In genomic region chr9:103471241-103471640, GRCh38 we compare ENCODE assay signal across 25 cellular contexts.
DNase-seq lines count a peak whose midpoint lies in the region; ATAC-seq, FAIRE-seq and TF ChIP-seq lines count a peak whose summit lies in the region.
"Had no signal": no experiment of that assay in that cellular context is flagged by ENCODE, and none has a peak within 500 bp of the region (broad histone marks: within the 10 kb centered on the region; RNA-seq: fewer than 3 reads in every experiment).

No MANE protein-coding gene starts in this region.

- H3K27ac ChIP-seq in K562 (ENCODE audit: extremely low read depth, low read depth, low read length), result no peak overlapping the region
- H3K27ac ChIP-seq in neuronal stem cell (replicated peaks; ENCODE audit: low read length), result no peak overlapping the region
- H3K27ac ChIP-seq: SJSA1 had no signal

- no peak for ATAC-seq in K562
- ATAC-seq in GM19397 (IDR thresholded peaks at IDR 0.05; ENCODE audit: unreplicated experiment), result no peak
- ATAC-seq: T-cell had no signal

- DNase-seq in H4 (ENCODE audit: low spot score), result peak; percentile 16
- peak; percentile 6 for DNase-seq in NB4 (ENCODE audit: low read depth)
- no peak for DNase-seq in K562 (ENCODE audit: extremely low read depth in 1 of 4, low spot score in 3 of 4)
- no peak for DNase-seq in neuronal stem cell (ENCODE audit: low spot score)
- DNase-seq in NCI-H2107 treated with DMSO at 0.1 percent for 48 hours (lab: John Stamatoyannopoulos, UW; ENCODE audit: unreplicated experiment), result no peak
- DNase-seq in NCI-H69 (lab: John Stamatoyannopoulos, UW), result no peak
- DNase-seq: CD8-positive, alpha-beta memory T cell; DMS 273 treated with DMSO at 0.1 percent for 48 hours; DND-41; IMR-90; NCI-H1092 treated with DMSO at 0.1 percent for 48 hours; NCI-H1436; NCI-H187; NCI-H2081 treated with DMSO at 0.1 percent for 48 hours; NCI-H2171 treated with DMSO at 0.1 percent for 48 hours; NCI-H524; NCI-H774; NK-92 treated with Interleukin-12 subunit alpha and Interleukin-12 subunit beta, amount 100 ng/mL, for 24 hours; Right ventricle myocardium superior; RPMI8226; T-cell had no signal

- H3K9ac ChIP-seq in K562 (ENCODE audit: insufficient read depth in 1 of 2, low read depth in 2 of 2, low read length in 2 of 2) (no peak overlapping the region), neuronal stem cell (ENCODE audit: low read depth, low read length, poor library complexity) (no peak overlapping the region)

- BruUV-seq in K562 (replicated peaks; lab: Mats Ljungman, UMichigan), result no TSS peak

- POLR2A ChIA-PET in K562 (lab: Yijun Ruan, JAX), result no interaction called here

- H3K18ac ChIP-seq in neuronal stem cell (ENCODE audit: low read length), result peak overlapping the region; percentile 41

- H3K4me1 ChIP-seq in K562 (replicated peaks in 1 of 2; ENCODE audit: control insufficient read depth in 2 of 2, insufficient read depth in 2 of 2, low read length in 2 of 2) (no peaks in the 10 kb centered on the region), neuronal stem cell (ENCODE audit: control insufficient read depth in 2 of 2, insufficient read depth in 1 of 2, low read depth in 1 of 2, low read length in 2 of 2) (no peaks in the 10 kb centered on the region)
- H3K4me1 ChIP-seq: SJSA1 had no signal

- in situ Hi-C loops in K562 (cut with MboI), result no loop called here

- H4K20me1 ChIP-seq in K562 (replicated peaks; ENCODE audit: control insufficient read depth, insufficient read depth, low read length), result no peaks in the 10 kb centered on the region

- H3K9me1 ChIP-seq in K562 (ENCODE audit: control insufficient read depth, insufficient read depth, low read length), result no peaks in the 10 kb centered on the region

- no peaks in the 10 kb centered on the region for H3K79me1 ChIP-seq in neuronal stem cell (ENCODE audit: low read depth, low read length)

- H3K36me3 ChIP-seq in K562 (ENCODE audit: control insufficient read depth, insufficient read depth, low read length) (no peaks in the 10 kb centered on the region), neuronal stem cell (replicated peaks in 1 of 2; ENCODE audit: control insufficient read depth in 2 of 2, insufficient read depth in 2 of 2, low read length in 2 of 2) (no peaks in the 10 kb centered on the region)
- H3K36me3 ChIP-seq: SJSA1 had no signal

- TF ChIP-seq POLR2A in NB4 (IDR thresholded peaks at IDR 0.05; ENCODE audit: extremely low read depth, insufficient read length), result no peak
- no peak for TF ChIP-seq POLR2A in K562 (conservative IDR thresholded peaks at IDR 0.05)

- H3K4me2 ChIP-seq in K562 (ENCODE audit: insufficient read depth, low read length), result no peak overlapping the region
- H3K4me2 ChIP-seq in neuronal stem cell (ENCODE audit: insufficient read depth, low read length, poor library complexity, severe bottlenecking), result no peak overlapping the region

- H3K23ac ChIP-seq in neuronal stem cell (ENCODE audit: low read depth, low read length, poor library complexity), result no peak overlapping the region

- TF ChIP-seq CTCF in NB4 (IDR thresholded peaks at IDR 0.05; ENCODE audit: low read depth, low read length) (no peak), K562 (IDR thresholded peaks at IDR 0.05 in 2 of 3, conservative IDR thresholded peaks at IDR 0.05 in 1 of 3; ENCODE audit: insufficient read depth in 2 of 3, low read depth in 1 of 3, low read length in 3 of 3) (no peak)

- no peak overlapping the region for H3K14ac ChIP-seq in neuronal stem cell (ENCODE audit: low read length)

- 0% methylated on average over 4 of the region's 5 CpGs for WGBS in K562 (ENCODE audit: insufficient coverage, low coverage, missing lambda C conversion rate)
- no CpG with 5 or more reads among the region's 5 CpGs for WGBS in neuronal stem cell (ENCODE audit: extremely low coverage in 2 of 2, insufficient read length in 2 of 2, insufficient replicate concordance in 1 of 2), 2 donors

- no peak overlapping the region for H2BK120ac ChIP-seq in neuronal stem cell (ENCODE audit: low read depth, low read length)

- H2BK12ac ChIP-seq in neuronal stem cell (ENCODE audit: low read length), result no peak overlapping the region

- H2BK5ac ChIP-seq in neuronal stem cell (ENCODE audit: low read length), result no peak overlapping the region

- intact Hi-C loops in K562 (cut with micrococcal nuclease), result no loop called here

- H2BK15ac ChIP-seq in neuronal stem cell (ENCODE audit: low read length), result no peak overlapping the region

- CTCF ChIA-PET in K562 (lab: Yijun Ruan, JAX; ENCODE audit: low intra/inter-chr PET ratio), result no interaction called here

- no peak overlapping the region for H2AK5ac ChIP-seq in neuronal stem cell (ENCODE audit: low read depth, low read length)

- H3K9me3 ChIP-seq in K562 (replicated peaks; ENCODE audit: control insufficient read depth, insufficient read depth, low read depth, low read length), result no peaks in the 10 kb centered on the region
- H3K9me3 ChIP-seq in neuronal stem cell (replicated peaks in 1 of 2; ENCODE audit: control insufficient read depth in 2 of 2, insufficient read depth in 1 of 2, low read depth in 1 of 2, low read length in 2 of 2), result no peaks in the 10 kb centered on the region

- H3K4me3 ChIP-seq in NB4 (ENCODE audit: low read depth, low read length) (no peak overlapping the region), K562 (no peak overlapping the region), neuronal stem cell (ENCODE audit: low read length in 2 of 2) (no peak overlapping the region)
- H3K4me3 ChIP-seq: SJSA1 had no signal

- no peak overlapping the region for H4K8ac ChIP-seq in neuronal stem cell (ENCODE audit: low read depth, low read length)

- TF ChIP-seq EP300 in K562 (IDR thresholded peaks at IDR 0.05; ENCODE audit: low read length), result no peak

- H2AFZ ChIP-seq in K562 (ENCODE audit: low read depth, low read length) (no peak overlapping the region), neuronal stem cell (ENCODE audit: low read length) (no peak overlapping the region)

- H3K27me3 ChIP-seq in K562 (ENCODE audit: control insufficient read depth in 2 of 2, insufficient read depth in 2 of 2, low read length in 2 of 2) (no peaks in the 10 kb centered on the region), neuronal stem cell (ENCODE audit: control insufficient read depth in 3 of 3, insufficient read depth in 3 of 3, low read depth in 1 of 3, low read length in 3 of 3) (no peaks in the 10 kb centered on the region)
- H3K27me3 ChIP-seq: SJSA1 had no signal

- TF ChIP-seq RAD21 in K562 (CRISPR knock-in tag; conservative IDR thresholded peaks at IDR 0.05 in 1 of 2, IDR thresholded peaks at IDR 0.05 in 1 of 2), result no peak

- H3K79me2 ChIP-seq in K562 (ENCODE audit: control insufficient read depth, insufficient read depth, low read length), result no peaks in the 10 kb centered on the region

- FAIRE-seq in K562 (lab: Jason Lieb, UNC), result no peak
- FAIRE-seq: GM12892, H54 had no signal

- no peak overlapping the region for H3K4ac ChIP-seq in neuronal stem cell (ENCODE audit: low read length)

- H4K91ac ChIP-seq in neuronal stem cell (ENCODE audit: low read depth, low read length, poor library complexity), result no peak overlapping the region

TF ChIP-seq in K562, 482 proteins besides CTCF, POLR2A, EP300 and RAD21:
- TF ChIP-seq ZNF175 (CRISPR knock-in tag; IDR thresholded peaks at IDR 0.05; ENCODE audit: low read depth), result no peak
- no peak for TF ChIP-seq ZNF212 (CRISPR knock-in tag; IDR thresholded peaks at IDR 0.05)
- peak; percentile 32; the same call in 1 of the 2 replicates for TF ChIP-seq NFE2 (IDR thresholded peaks at IDR 0.05; ENCODE audit: low read depth)
- no peak for TF ChIP-seq MCM5 (IDR thresholded peaks at IDR 0.05; ENCODE audit: low read depth)
- no peak for TF ChIP-seq BHLHE40 (IDR thresholded peaks at IDR 0.05; ENCODE audit: low read length)
- TF ChIP-seq, protein P1, sequence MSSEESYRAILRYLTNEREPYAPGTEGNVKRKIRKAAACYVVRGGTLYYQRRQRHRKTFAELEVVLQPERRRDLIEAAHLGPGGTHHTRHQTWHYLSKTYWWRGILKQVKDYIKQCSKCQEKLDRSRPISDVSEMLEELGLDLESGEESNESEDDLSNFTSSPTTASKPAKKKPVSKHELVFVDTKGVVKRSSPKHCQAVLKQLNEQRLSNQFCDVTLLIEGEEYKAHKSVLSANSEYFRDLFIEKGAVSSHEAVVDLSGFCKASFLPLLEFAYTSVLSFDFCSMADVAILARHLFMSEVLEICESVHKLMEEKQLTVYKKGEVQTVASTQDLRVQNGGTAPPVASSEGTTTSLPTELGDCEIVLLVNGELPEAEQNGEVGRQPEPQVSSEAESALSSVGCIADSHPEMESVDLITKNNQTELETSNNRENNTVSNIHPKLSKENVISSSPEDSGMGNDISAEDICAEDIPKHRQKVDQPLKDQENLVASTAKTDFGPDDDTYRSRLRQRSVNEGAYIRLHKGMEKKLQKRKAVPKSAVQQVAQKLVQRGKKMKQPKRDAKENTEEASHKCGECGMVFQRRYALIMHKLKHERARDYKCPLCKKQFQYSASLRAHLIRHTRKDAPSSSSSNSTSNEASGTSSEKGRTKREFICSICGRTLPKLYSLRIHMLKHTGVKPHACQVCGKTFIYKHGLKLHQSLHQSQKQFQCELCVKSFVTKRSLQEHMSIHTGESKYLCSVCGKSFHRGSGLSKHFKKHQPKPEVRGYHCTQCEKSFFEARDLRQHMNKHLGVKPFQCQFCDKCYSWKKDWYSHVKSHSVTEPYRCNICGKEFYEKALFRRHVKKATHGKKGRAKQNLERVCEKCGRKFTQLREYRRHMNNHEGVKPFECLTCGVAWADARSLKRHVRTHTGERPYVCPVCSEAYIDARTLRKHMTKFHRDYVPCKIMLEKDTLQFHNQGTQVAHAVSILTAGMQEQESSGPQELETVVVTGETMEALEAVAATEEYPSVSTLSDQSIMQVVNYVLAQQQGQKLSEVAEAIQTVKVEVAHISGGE (CRISPR knock-in tag; IDR thresholded peaks at IDR 0.05), result no peak

Comparison
In these comparisons a context has a peak if more than half of its experiments do, and no peak if none do; other contexts are left out.
1. DNase-seq: peak in H4 (single experiment) and NB4 (single experiment); none in K562 (0 of 4), neuronal stem cell (single experiment), NCI-H2107 treated with DMSO at 0.1 percent for 48 hours (single experiment) and NCI-H69 (single experiment).